Comparison of ENCODE assay signal across 6 cellular contexts in genomic region chrX:1308917-1309316, GRCh38. TPM values are rescaled to one million over a fixed set of nuclear protein-coding genes. Genes with fewer than 3 reads are reported as not detected.
"Had no signal": no experiment of that assay in that cellular context is flagged by ENCODE, and none has a peak within 500 bp of the region (broad histone marks: within the 10 kb centered on the region; RNA-seq: fewer than 3 reads in every experiment).

No MANE protein-coding gene starts in this region.

RNA-seq across cellular contexts. Expression of gene IL3RA, which starts 27.7 kb away (rescaled TPM):
- total RNA-seq: LHCN-M2, MCF 10A, OCI-LY7, PC-9, RPMI7951, SJCRH30 had no signal

RNA-seq across cellular contexts. Expression of gene CSF2RA, which starts 40.3 kb away (rescaled TPM):
- total RNA-seq: LHCN-M2, MCF 10A, OCI-LY7 had no signal
